14 cellular contexts compared by ENCODE assay signal in genomic region chr7:50852901-50853300, GRCh38.
A peak's percentile ranks its signal among the peaks of the same experiment; 100 is the strongest.
DNase-seq lines count a peak whose midpoint lies in the region; ATAC-seq lines count a peak whose summit lies in the region.
"Had no signal": no experiment of that assay in that cellular context is flagged by ENCODE, and none has a peak within 500 bp of the region (broad histone marks: within the 10 kb centered on the region; RNA-seq: fewer than 3 reads in every experiment).

No MANE protein-coding gene starts in this region.

- in situ Hi-C loops in SK-MEL-5 (cut with HindIII; ENCODE audit: low pct_unique_long_range_greater_than_20kb, low sequenced_read_pairs): no loop called here

- ATAC-seq in HG02852 (IDR thresholded peaks at IDR 0.05; ENCODE audit: unreplicated experiment): no peak
- ATAC-seq in HG03039 (IDR thresholded peaks at IDR 0.05; ENCODE audit: unreplicated experiment): no peak
- ATAC-seq: GM23338, HCT116 had no signal

- DNase-seq in activated CD8-positive, alpha-beta memory T cell treated with anti-CD3 and anti-CD28 coated beads for 24 hours: peak; percentile 30
- DNase-seq in activated CD8-positive, alpha-beta memory T cell treated with anti-CD3 and anti-CD28 coated beads, Interleukin-2, amount 50 U/mL, for 4 hours: no peak
- peak; percentile 30 for DNase-seq in SK-MEL-5 (ENCODE audit: low read depth, low spot score)
- DNase-seq in kidney tubule cell (ENCODE audit: low spot score): peak; percentile 31
- no peak for DNase-seq in SHP77 (lab: John Stamatoyannopoulos, UW)
- DNase-seq: CD4-positive, alpha-beta memory T cell; DMS153; DMS79; GDM1; HFFc6 had no signal

Comparison
In these comparisons a context has a peak if more than half of its experiments do, and no peak if none do; other contexts are left out.
1. DNase-seq: peak in activated CD8-positive, alpha-beta memory T cell treated with anti-CD3 and anti-CD28 coated beads for 24 hours (single experiment), SK-MEL-5 (single experiment) and kidney tubule cell (single experiment); none in activated CD8-positive, alpha-beta memory T cell treated with anti-CD3 and anti-CD28 coated beads, Interleukin-2, amount 50 U/mL, for 4 hours (single experiment) and SHP77 (0 of 2).